12 cellular contexts compared by ENCODE assay signal in genomic region chr3:41808152-41808551, GRCh38.
DNase-seq lines count a peak whose midpoint lies in the region; ATAC-seq, FAIRE-seq and TF ChIP-seq lines count a peak whose summit lies in the region.
"Had no signal": no experiment of that assay in that cellular context is flagged by ENCODE, and none has a peak within 500 bp of the region (broad histone marks: within the 10 kb centered on the region; RNA-seq: fewer than 3 reads in every experiment).

No MANE protein-coding gene starts in this region.

- FAIRE-seq in pancreas (lab: Jason Lieb, UNC), result no peak
- FAIRE-seq: GM12878 had no signal

- TF ChIP-seq CTCF in cardiac fibroblast (IDR thresholded peaks at IDR 0.05; ENCODE audit: low read depth, low read length) (no peak), pancreas (IDR thresholded peaks at IDR 0.05) (no peak)

- H3K4me1 ChIP-seq in mesenchymal stem cell (ENCODE audit: control insufficient read depth, insufficient read depth, low read depth, low read length) (peaks cover 6% of the 10 kb centered on the region), pancreas (no peaks in the 10 kb centered on the region)

- H3K4me2 ChIP-seq in mesenchymal stem cell (ENCODE audit: low read length, poor library complexity, severe bottlenecking), result no peak overlapping the region

- no CpG with 5 or more reads among the region's 1 CpG for WGBS in mesenchymal stem cell
- 83% methylated on average over 1 of the region's 1 CpG for WGBS in pancreas, 2 donors

- H3K27me3 ChIP-seq in mesenchymal stem cell (ENCODE audit: control insufficient read depth in 1 of 2, insufficient read depth in 1 of 2, low read length in 2 of 2), result no peaks in the 10 kb centered on the region
- no peaks in the 10 kb centered on the region for H3K27me3 ChIP-seq in pancreas

- H3K23ac ChIP-seq in mesenchymal stem cell (ENCODE audit: low read length in 2 of 2), result no peak overlapping the region

- no peak overlapping the region for H2BK15ac ChIP-seq in mesenchymal stem cell (ENCODE audit: low read depth, poor library complexity, severe bottlenecking)

- intact Hi-C loops in pancreas (cut with DNase I), result no loop called here

- no peaks in the 10 kb centered on the region for H3K9me3 ChIP-seq in mesenchymal stem cell (ENCODE audit: control insufficient read depth, low read length)
- no peaks in the 10 kb centered on the region for H3K9me3 ChIP-seq in pancreas

- H2BK12ac ChIP-seq in mesenchymal stem cell (ENCODE audit: low read length in 2 of 2), result no peak overlapping the region

- H3K36me3 ChIP-seq in mesenchymal stem cell (ENCODE audit: control insufficient read depth in 1 of 2, insufficient read depth in 2 of 2, low read depth in 1 of 2, low read length in 2 of 2) (no peaks in the 10 kb centered on the region), pancreas (no peaks in the 10 kb centered on the region)

- H3K79me1 ChIP-seq in mesenchymal stem cell (replicated peaks; ENCODE audit: low read length, poor library complexity, severe bottlenecking), result no peaks in the 10 kb centered on the region

- no peak overlapping the region for H3K27ac ChIP-seq in mesenchymal stem cell (ENCODE audit: low read length, poor library complexity, severe bottlenecking)
- H3K27ac ChIP-seq in pancreas, result no peak overlapping the region

- H3K9ac ChIP-seq in mesenchymal stem cell (ENCODE audit: low read length), result no peak overlapping the region

- no peak overlapping the region for H2AK5ac ChIP-seq in mesenchymal stem cell (ENCODE audit: low read length, severe bottlenecking)

- no peak overlapping the region for H3K4ac ChIP-seq in mesenchymal stem cell (ENCODE audit: low read depth in 1 of 2, low read length in 2 of 2)

- no peak overlapping the region for H2BK120ac ChIP-seq in mesenchymal stem cell (ENCODE audit: low read depth, low read length)

- H4K8ac ChIP-seq in mesenchymal stem cell (ENCODE audit: low read length), result no peak overlapping the region

- H3K4me3 ChIP-seq in cardiac fibroblast (replicated peaks in 1 of 2; ENCODE audit: low read depth in 2 of 2, low read length in 2 of 2) (no peak overlapping the region), mesenchymal stem cell (ENCODE audit: insufficient read depth in 1 of 2, low read depth in 1 of 2, low read length in 2 of 2) (no peak overlapping the region), pancreas (no peak overlapping the region)
- H3K4me3 ChIP-seq: GM12878 had no signal

- H3K14ac ChIP-seq in mesenchymal stem cell (ENCODE audit: low read length in 2 of 2), result no peak overlapping the region

- no peak overlapping the region for H2AFZ ChIP-seq in mesenchymal stem cell (ENCODE audit: low read depth, low read length)

- H2BK5ac ChIP-seq in mesenchymal stem cell (ENCODE audit: low read depth, low read length, poor library complexity, severe bottlenecking), result no peak overlapping the region

- peak; percentile 17 for DNase-seq in Daoy (ENCODE audit: low read depth)
- DNase-seq in MV-4-11 (lab: John Stamatoyannopoulos, UW), result peak; percentile 10
- peak; percentile 52 to 69 for DNase-seq in cardiac fibroblast (ENCODE audit: low read depth in 2 of 2)
- peak; percentile 69 for DNase-seq in mesenchymal stem cell
- DNase-seq in retina, result no peak
- DNase-seq in NCI-H510A treated with DMSO at 0.1 percent for 48 hours (lab: John Stamatoyannopoulos, UW), result no peak
- DNase-seq in stimulated activated naive CD4-positive, alpha-beta T cell treated with Interleukin-2 at 50 U/mL for 16 hours (lab: John Stamatoyannopoulos, UW), result no peak
- no peak for DNase-seq in pancreas
- DNase-seq: activated CD4-positive, alpha-beta T cell treated with anti-CD3 and anti-CD28 coated beads, Interleukin-2, amount 10 ng/mL, durations not matched to agents 7 days and 5 days; COR-L47 had no signal

- H3K18ac ChIP-seq in mesenchymal stem cell (ENCODE audit: low read depth in 1 of 2, low read length in 2 of 2), result no peak overlapping the region

- H4K91ac ChIP-seq in mesenchymal stem cell (ENCODE audit: low read length), result no peak overlapping the region

- ATAC-seq in pancreas, result no peak
- ATAC-seq: esophagus mucosa, GM12878 had no signal

Comparison
In these comparisons a context has a peak if more than half of its experiments do, and no peak if none do; other contexts are left out.
1. DNase-seq: peak in Daoy (single experiment), MV-4-11 (single experiment), cardiac fibroblast (2 of 2) and mesenchymal stem cell (single experiment); none in retina (single experiment), NCI-H510A treated with DMSO at 0.1 percent for 48 hours (single experiment), stimulated activated naive CD4-positive, alpha-beta T cell treated with Interleukin-2 at 50 U/mL for 16 hours (single experiment) and pancreas (0 of 6).